In the genomic region with DNA sequence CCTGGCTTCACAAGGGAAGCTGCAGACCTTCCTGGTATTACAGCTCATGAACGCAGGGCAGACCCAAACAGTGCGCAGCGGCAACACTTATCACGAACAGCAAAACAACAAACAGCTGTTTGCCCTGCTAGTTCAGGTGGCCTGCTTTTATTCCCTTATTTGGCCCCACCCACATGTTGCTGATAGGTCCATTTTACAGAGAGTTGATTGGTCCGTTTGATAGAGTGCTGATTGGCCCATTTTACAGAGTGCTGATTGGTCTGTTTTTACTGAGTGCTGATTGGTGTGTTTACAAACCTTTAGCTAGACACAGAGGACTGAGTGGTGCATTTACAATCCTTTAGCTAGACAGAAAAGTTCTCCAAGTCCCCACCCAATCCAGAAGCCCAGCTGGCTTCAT, we compare ENCODE assay signal across 10 cellular contexts. TPM values are rescaled to one million over a fixed set of nuclear protein-coding genes. Genes with fewer than 3 reads are reported as not detected.
"Had no signal": no experiment of that assay in that cellular context is flagged by ENCODE, and none has a peak within 500 bp of the region (broad histone marks: within the 10 kb centered on the region; RNA-seq: fewer than 3 reads in every experiment).

No MANE protein-coding gene starts in this region.

RNA-seq across cellular contexts. Expression of a gene that starts 8.9 kb away (rescaled TPM):
- total RNA-seq: natural killer cell, osteoblast, smooth muscle cell, thoracic aorta, thyroid gland, ureter, vagina had no signal
- polyA plus RNA-seq: naive thymus-derived CD4-positive, alpha-beta T cell; neural cell; smooth muscle cell; spleen had no signal
